In genomic region chr14:68689426-68689825, GRCh38 we compare ENCODE assay signal across 18 cellular contexts.
DNase-seq lines count a peak whose midpoint lies in the region; ATAC-seq and TF ChIP-seq lines count a peak whose summit lies in the region.
"Had no signal": no experiment of that assay in that cellular context is flagged by ENCODE, and none has a peak within 500 bp of the region (broad histone marks: within the 10 kb centered on the region; RNA-seq: fewer than 3 reads in every experiment).

No MANE protein-coding gene starts in this region.

- peak; percentile 27 for DNase-seq in cardiac septum (ENCODE audit: low spot score)
- DNase-seq in Right ventricle myocardium inferior (ENCODE audit: missing footprints), result no peak
- no peak for DNase-seq in chondrocyte (ENCODE audit: low spot score)
- DNase-seq in colonic mucosa, result no peak
- no peak for DNase-seq in spleen
- no peak for DNase-seq in Caco-2
- DNase-seq: activated T-cell treated with anti-CD3 and anti-CD28 coated beads for 4 hours; GF-D8; left ventricle myocardium superior; MV-4-11; NCI-H2029; NCI-H524 treated with DMSO at 0.1 percent for 48 hours; PC-9; stimulated activated naive CD8-positive, alpha-beta T cell treated with anti-CD3 and anti-CD28 coated beads, Interleukin-15, Interleukin-2, amounts not matched to agents 100 U/mL and 50 U/mL, for 24 hours had no signal

- POLR2A ChIA-PET in Caco-2 (lab: Charles Lee), result no interaction called here

- H3K27me3 Mint-ChIP-seq in chondrocyte (ENCODE audit: low read depth) (no peaks in the 10 kb centered on the region), nephron (ENCODE audit: low read depth) (peaks cover 6% of the 10 kb centered on the region), Caco-2 (ENCODE audit: insufficient read depth, unreplicated experiment) (no peaks in the 10 kb centered on the region)

- H3K27me3 ChIP-seq in colonic mucosa (no peaks in the 10 kb centered on the region), spleen (replicated peaks in 1 of 7) (no peaks in the 10 kb centered on the region), Caco-2 (replicated peaks; ENCODE audit: control insufficient read depth, insufficient read depth, low read length) (no peaks in the 10 kb centered on the region)
- H3K27me3 ChIP-seq: foreskin keratinocyte had no signal

- H3K27ac ChIP-seq in colonic mucosa, result no peak overlapping the region
- no peak overlapping the region for H3K27ac ChIP-seq in spleen

- BruUV-seq in Caco-2 (replicated peaks; lab: Mats Ljungman, UMichigan), result no TSS peak

- H3K36me3 ChIP-seq in colonic mucosa (no peaks in the 10 kb centered on the region), spleen (no peaks in the 10 kb centered on the region), Caco-2 (ENCODE audit: control insufficient read depth, insufficient read depth, low read length) (no peaks in the 10 kb centered on the region)

- no peak for TF ChIP-seq CTCF in chondrocyte (IDR thresholded peaks at IDR 0.05)
- TF ChIP-seq CTCF in nephron (IDR thresholded peaks at IDR 0.05; ENCODE audit: unreplicated experiment in 3 of 3), result no peak
- no peak for TF ChIP-seq CTCF in colonic mucosa (IDR thresholded peaks at IDR 0.05)
- no peak for TF ChIP-seq CTCF in spleen (IDR thresholded peaks at IDR 0.05 in 8 of 11, conservative IDR thresholded peaks at IDR 0.05 in 3 of 11)
- TF ChIP-seq CTCF in Caco-2 (IDR thresholded peaks at IDR 0.05; ENCODE audit: insufficient read depth in 1 of 2, low read depth in 1 of 2, low read length in 1 of 2, severe bottlenecking in 1 of 2, unreplicated experiment in 1 of 2), result no peak

- H3K9me3 Mint-ChIP-seq in chondrocyte (ENCODE audit: low read depth) (no peaks in the 10 kb centered on the region), nephron (no peaks in the 10 kb centered on the region), Caco-2 (ENCODE audit: unreplicated experiment) (peaks cover 6% of the 10 kb centered on the region)
- H3K9me3 Mint-ChIP-seq: activated naive CD4-positive, alpha-beta T cell treated with anti-CD3 and anti-CD28 coated beads, Interleukin-2, amount 50 U/mL, for 72 hours had no signal

- intact Hi-C loops in cardiac septum (cut with DNase I) (no loop called here), Right ventricle myocardium inferior (cut with DNase I) (no loop called here), colonic mucosa (cut with DNase I) (no loop called here), spleen (cut with DNase I; ENCODE audit: low total_unique reads) (no loop called here), Caco-2 (cut with micrococcal nuclease; ENCODE audit: unreplicated experiment) (no loop called here)

- H3K9me3 ChIP-seq in colonic mucosa (no peaks in the 10 kb centered on the region), spleen (no peaks in the 10 kb centered on the region), Caco-2 (no peaks in the 10 kb centered on the region; the same call in 1 of the 2 replicates)

- ATAC-seq in Right ventricle myocardium inferior (no peak), HG03039 (IDR thresholded peaks at IDR 0.05; ENCODE audit: unreplicated experiment) (no peak)
- ATAC-seq: activated naive CD4-positive, alpha-beta T cell treated with anti-CD3 and anti-CD28 coated beads, Interleukin-2, amount 50 U/mL, for 72 hours; foreskin keratinocyte; left ventricle myocardium superior; stimulated activated naive CD8-positive, alpha-beta T cell treated with anti-CD3 and anti-CD28 coated beads, Interleukin-15, Interleukin-2, amounts not matched to agents 100 U/mL and 50 U/mL, for 24 hours had no signal

- H3K4me3 ChIP-seq in colonic mucosa, result no peak overlapping the region
- no peak overlapping the region for H3K4me3 ChIP-seq in spleen
- H3K4me3 ChIP-seq in Caco-2 (ENCODE audit: low read depth, low read length), result no peak overlapping the region
- H3K4me3 ChIP-seq: PC-9 had no signal

- H3K4me3 Mint-ChIP-seq in chondrocyte (ENCODE audit: unreplicated experiment), result no peak overlapping the region
- H3K4me3 Mint-ChIP-seq in nephron, result peak overlapping the region; percentile 3 to 66 (median 25)
- no peak overlapping the region for H3K4me3 Mint-ChIP-seq in Caco-2 (ENCODE audit: unreplicated experiment)

- WGBS in spleen, 5 donors, result 59 to 75% (median 67%) methylated on average over 6 of the region's 6 CpGs

- peaks cover 72% of the 10 kb centered on the region for H3K4me1 Mint-ChIP-seq in chondrocyte (ENCODE audit: low read depth)
- peaks cover 99% of the 10 kb centered on the region for H3K4me1 Mint-ChIP-seq in nephron
- H3K4me1 Mint-ChIP-seq in Caco-2 (ENCODE audit: low read depth, unreplicated experiment), result peaks cover 23% of the 10 kb centered on the region

- H3K36me3 Mint-ChIP-seq in chondrocyte (ENCODE audit: low read depth), result no peaks in the 10 kb centered on the region
- H3K36me3 Mint-ChIP-seq in nephron (ENCODE audit: low read depth), result no peaks in the 10 kb centered on the region
- no peaks in the 10 kb centered on the region for H3K36me3 Mint-ChIP-seq in Caco-2 (ENCODE audit: insufficient read depth, unreplicated experiment)
- H3K36me3 Mint-ChIP-seq: activated naive CD4-positive, alpha-beta T cell treated with anti-CD3 and anti-CD28 coated beads, Interleukin-2, amount 50 U/mL, for 72 hours had no signal

- H3K4me1 ChIP-seq in colonic mucosa (peaks cover under 1% of the 10 kb centered on the region), spleen (peaks cover 10 to 83% (median 43%) of the 10 kb centered on the region in 6 donors), Caco-2 (peaks cover 29% of the 10 kb centered on the region)

- TF ChIP-seq POLR2A in spleen (IDR thresholded peaks at IDR 0.05), result no peak

- CTCF ChIA-PET in Caco-2 (lab: Charles Lee), result no interaction called here

- H3K27ac Mint-ChIP-seq in chondrocyte (ENCODE audit: unreplicated experiment), result peak overlapping the region; percentile 36
- H3K27ac Mint-ChIP-seq in nephron, result peak overlapping the region; percentile 99
- H3K27ac Mint-ChIP-seq in Caco-2 (ENCODE audit: unreplicated experiment), result no peak overlapping the region

- no peak overlapping the region for H3K9ac ChIP-seq in colonic mucosa (ENCODE audit: low read depth in 2 of 2, low read length in 2 of 2)

Comparison
In these comparisons a context has a peak if more than half of its experiments do, and no peak if none do; other contexts are left out.
1. H3K4me3 Mint-ChIP-seq: peak in nephron (3 of 3); none in chondrocyte (single experiment) and Caco-2 (single experiment).